In genomic region chr19:16495982-16496612, GRCh38 we compare ENCODE assay signal across 1 cellular context.
TF ChIP-seq lines count a peak whose summit lies in the region.

Gene C19orf44, plus strand, starts transcription at chr19:16496394. Its CDS starts 4,399 bp downstream, at chr19:16500793.
Gene CALR3, minus strand, starts transcription at chr19:16496167. Its CDS starts 38 bp downstream, at chr19:16496129.

TF ChIP-seq in K562, 482 proteins besides CTCF, POLR2A, EP300 and RAD21 (continued from another document):
- TF ChIP-seq PKNOX1 (IDR thresholded peaks at IDR 0.05), result peak; percentile 94
- peak; percentile 31 for TF ChIP-seq HMGN3 (IDR thresholded peaks at IDR 0.05; ENCODE audit: borderline replicate concordance, extremely low read depth, insufficient read length, low read depth, low read length)
- TF ChIP-seq SAP30 (IDR thresholded peaks at IDR 0.05; ENCODE audit: borderline replicate concordance, insufficient read depth, low read depth, low read length, poor library complexity, severe bottlenecking), result peak; percentile 89
- TF ChIP-seq BCL6 (CRISPR knock-in tag; IDR thresholded peaks at IDR 0.05), result 0 out of 2 replicates have a peak, but pooled peaks have one; percentile 17
- TF ChIP-seq REST (CRISPR knock-in tag; IDR thresholded peaks at IDR 0.05; ENCODE audit: low read depth), result 0 out of 2 replicates have a peak, but pooled peaks have one; percentile 36
- no peak for TF ChIP-seq SRSF3 (IDR thresholded peaks at IDR 0.05; ENCODE audit: insufficient read depth, low read length)
- TF ChIP-seq ZNF224 (CRISPR knock-in tag; IDR thresholded peaks at IDR 0.05), result no peak
- TF ChIP-seq ATF7 (IDR thresholded peaks at IDR 0.05), result peak; percentile 89
- no peak for TF ChIP-seq NR3C1 (CRISPR knock-in tag; IDR thresholded peaks at IDR 0.05)
- TF ChIP-seq NR4A1 (CRISPR knock-in tag; IDR thresholded peaks at IDR 0.05), result no peak
- TF ChIP-seq NR4A1 (tag; IDR thresholded peaks at IDR 0.05), result peak; percentile 84; the same call in 1 of the 2 replicates
- 0 out of 2 replicates have a peak, but pooled peaks have one; percentile 38 for TF ChIP-seq ZNF311 (CRISPR knock-in tag; IDR thresholded peaks at IDR 0.05)
- no peak for TF ChIP-seq ZKSCAN1 (IDR thresholded peaks at IDR 0.05; ENCODE audit: low read depth, low read length)
- TF ChIP-seq PHTF2 (CRISPR knock-in tag; IDR thresholded peaks at IDR 0.05), result no peak
